1 cellular context compared by ENCODE assay signal in the genomic region with DNA sequence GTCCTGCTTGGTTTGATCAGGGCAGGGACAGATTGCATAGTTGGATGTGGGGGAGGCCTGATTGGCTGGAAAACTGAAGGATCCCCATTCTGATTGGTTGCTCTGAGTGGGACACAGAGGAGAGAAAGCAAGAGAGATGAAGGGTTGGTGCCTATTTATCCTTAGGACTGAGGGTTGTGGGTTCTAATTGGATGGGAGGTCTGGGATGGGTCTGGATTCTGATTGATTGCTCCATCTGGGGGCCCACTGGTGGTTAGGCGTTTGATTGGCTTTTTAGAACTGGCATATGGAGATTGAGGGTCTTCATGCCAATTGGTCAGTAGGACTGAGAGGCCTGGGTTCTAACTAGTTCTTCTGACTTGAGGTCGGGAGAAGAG.
TF ChIP-seq lines count a peak whose summit lies in the region.

No MANE protein-coding gene starts in this region.

TF ChIP-seq in GM23338, 12 proteins besides CTCF, POLR2A, EP300 and RAD21 (continued from another document):
- TF ChIP-seq, protein P1, sequence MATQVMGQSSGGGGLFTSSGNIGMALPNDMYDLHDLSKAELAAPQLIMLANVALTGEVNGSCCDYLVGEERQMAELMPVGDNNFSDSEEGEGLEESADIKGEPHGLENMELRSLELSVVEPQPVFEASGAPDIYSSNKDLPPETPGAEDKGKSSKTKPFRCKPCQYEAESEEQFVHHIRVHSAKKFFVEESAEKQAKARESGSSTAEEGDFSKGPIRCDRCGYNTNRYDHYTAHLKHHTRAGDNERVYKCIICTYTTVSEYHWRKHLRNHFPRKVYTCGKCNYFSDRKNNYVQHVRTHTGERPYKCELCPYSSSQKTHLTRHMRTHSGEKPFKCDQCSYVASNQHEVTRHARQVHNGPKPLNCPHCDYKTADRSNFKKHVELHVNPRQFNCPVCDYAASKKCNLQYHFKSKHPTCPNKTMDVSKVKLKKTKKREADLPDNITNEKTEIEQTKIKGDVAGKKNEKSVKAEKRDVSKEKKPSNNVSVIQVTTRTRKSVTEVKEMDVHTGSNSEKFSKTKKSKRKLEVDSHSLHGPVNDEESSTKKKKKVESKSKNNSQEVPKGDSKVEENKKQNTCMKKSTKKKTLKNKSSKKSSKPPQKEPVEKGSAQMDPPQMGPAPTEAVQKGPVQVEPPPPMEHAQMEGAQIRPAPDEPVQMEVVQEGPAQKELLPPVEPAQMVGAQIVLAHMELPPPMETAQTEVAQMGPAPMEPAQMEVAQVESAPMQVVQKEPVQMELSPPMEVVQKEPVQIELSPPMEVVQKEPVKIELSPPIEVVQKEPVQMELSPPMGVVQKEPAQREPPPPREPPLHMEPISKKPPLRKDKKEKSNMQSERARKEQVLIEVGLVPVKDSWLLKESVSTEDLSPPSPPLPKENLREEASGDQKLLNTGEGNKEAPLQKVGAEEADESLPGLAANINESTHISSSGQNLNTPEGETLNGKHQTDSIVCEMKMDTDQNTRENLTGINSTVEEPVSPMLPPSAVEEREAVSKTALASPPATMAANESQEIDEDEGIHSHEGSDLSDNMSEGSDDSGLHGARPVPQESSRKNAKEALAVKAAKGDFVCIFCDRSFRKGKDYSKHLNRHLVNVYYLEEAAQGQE (IDR thresholded peaks at IDR 0.05; ENCODE audit: unreplicated experiment) = no peak
- TF ChIP-seq STAT1 (IDR thresholded peaks at IDR 0.05; ENCODE audit: unreplicated experiment) = no peak
TF ChIP-seq in GM23338: peak in this region for 0.
